11 cellular contexts compared by ENCODE assay signal in the genomic region with DNA sequence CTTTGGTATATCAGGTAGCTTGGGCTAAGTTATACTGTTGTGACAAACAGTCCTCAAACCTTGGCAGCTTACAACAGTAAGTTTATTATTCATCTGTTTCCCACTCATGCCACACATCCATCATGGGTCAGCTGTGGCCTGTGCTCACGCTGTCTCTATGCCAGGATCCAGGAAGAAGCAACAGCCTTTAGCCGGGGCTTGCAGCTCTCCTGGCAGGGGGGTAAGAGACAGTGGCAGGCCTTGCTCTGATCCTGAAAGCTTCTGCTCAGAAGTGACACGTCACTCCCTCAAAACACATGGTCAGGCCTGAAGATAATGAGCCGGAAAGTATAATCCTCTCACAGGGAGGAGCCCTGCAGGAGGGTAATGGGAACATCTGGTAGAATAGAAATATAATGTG.
A peak's percentile ranks its signal among the peaks of the same experiment; 100 is the strongest.
DNase-seq lines count a peak whose midpoint lies in the region; ATAC-seq and TF ChIP-seq lines count a peak whose summit lies in the region.
"Had no signal": no experiment of that assay in that cellular context is flagged by ENCODE, and none has a peak within 500 bp of the region (broad histone marks: within the 10 kb centered on the region; RNA-seq: fewer than 3 reads in every experiment).

No MANE protein-coding gene starts in this region.

- H3K4me1 Mint-ChIP-seq in stimulated activated memory B cell treated with anti-CD40 and anti-IgM and Interleukin-4, amounts not matched to agents 10 μg/mL and 1 μg/mL and 100 μg/mL, for 72 hours: peaks cover 18% of the 10 kb centered on the region

- H3K79me2 ChIP-seq in osteoblast (ENCODE audit: insufficient read depth, low read length): no peaks in the 10 kb centered on the region

- no peak overlapping the region for H3K4me2 ChIP-seq in osteoblast (ENCODE audit: insufficient read depth, low read length)

- H3K9me3 ChIP-seq in osteoblast (ENCODE audit: low read depth, low read length): no peaks in the 10 kb centered on the region

- H3K36me3 Mint-ChIP-seq in stimulated activated memory B cell treated with anti-CD40 and anti-IgM and Interleukin-4, amounts not matched to agents 10 μg/mL and 1 μg/mL and 100 μg/mL, for 72 hours: peaks cover 35% of the 10 kb centered on the region

- H3K4me3 Mint-ChIP-seq in stimulated activated memory B cell treated with anti-CD40 and anti-IgM and Interleukin-4, amounts not matched to agents 10 μg/mL and 1 μg/mL and 100 μg/mL, for 72 hours: no peak overlapping the region
- H3K4me3 Mint-ChIP-seq: activated naive CD8-positive, alpha-beta T cell treated with anti-CD3 and anti-CD28 coated beads, Interleukin-2, amount 50 U/mL, for 24 hours; T-helper 17 cell had no signal

- H3K4me1 ChIP-seq in osteoblast (ENCODE audit: insufficient read depth, low read length): no peaks in the 10 kb centered on the region

- H2AFZ ChIP-seq in osteoblast (ENCODE audit: low read length): no peak overlapping the region

- H3K36me3 ChIP-seq in osteoblast (ENCODE audit: insufficient read depth, low read length): no peaks in the 10 kb centered on the region

- H3K4me3 ChIP-seq in osteoblast (ENCODE audit: insufficient read depth, low read length): no peak overlapping the region

- ATAC-seq in stimulated activated memory B cell treated with anti-CD40 and anti-IgM and Interleukin-4, amounts not matched to agents 10 μg/mL and 1 μg/mL and 100 μg/mL, for 72 hours: no peak
- ATAC-seq: activated naive CD8-positive, alpha-beta T cell treated with anti-CD3 and anti-CD28 coated beads, Interleukin-2, amount 50 U/mL, for 24 hours; T-helper 17 cell had no signal

- TF ChIP-seq CTCF in osteoblast (IDR thresholded peaks at IDR 0.05; ENCODE audit: extremely low read depth, low read depth, low read length) (no peak), GM10266 (IDR thresholded peaks at IDR 0.05; ENCODE audit: control insufficient read depth, insufficient read depth, low read depth, missing control alignments) (no peak)

- no peak overlapping the region for H3K27ac ChIP-seq in osteoblast (ENCODE audit: low read depth, low read length)

- peaks cover 4% of the 10 kb centered on the region for H3K9me3 Mint-ChIP-seq in stimulated activated memory B cell treated with anti-CD40 and anti-IgM and Interleukin-4, amounts not matched to agents 10 μg/mL and 1 μg/mL and 100 μg/mL, for 72 hours
- H3K9me3 Mint-ChIP-seq: activated naive CD8-positive, alpha-beta T cell treated with anti-CD3 and anti-CD28 coated beads, Interleukin-2, amount 50 U/mL, for 24 hours had no signal

- no peaks in the 10 kb centered on the region for H3K27me3 ChIP-seq in osteoblast (ENCODE audit: insufficient read depth, low read length)

- H4K20me1 ChIP-seq in osteoblast (ENCODE audit: insufficient read depth, low read length): peaks cover 6% of the 10 kb centered on the region

- in situ Hi-C loops in G401 (cut with HindIII; ENCODE audit: low sequenced_read_pairs): no loop called here

- no peaks in the 10 kb centered on the region for H3K27me3 Mint-ChIP-seq in stimulated activated memory B cell treated with anti-CD40 and anti-IgM and Interleukin-4, amounts not matched to agents 10 μg/mL and 1 μg/mL and 100 μg/mL, for 72 hours
- H3K27me3 Mint-ChIP-seq: activated naive CD8-positive, alpha-beta T cell treated with anti-CD3 and anti-CD28 coated beads, Interleukin-2, amount 50 U/mL, for 24 hours; T-helper 17 cell had no signal

- DNase-seq in G401 (ENCODE audit: low spot score) (peak; percentile 53), NCI-H524 (lab: John Stamatoyannopoulos, UW) (peak; percentile 95 to 99), cerebellum (ENCODE audit: low spot score) (peak; percentile 11), osteoblast (ENCODE audit: insufficient read length, low spot score, missing footprints) (peak; percentile 45), iPS-NIHi11 (ENCODE audit: low spot score) (no peak), ecto neural progenitor cell (ENCODE audit: low spot score) (no peak), GM10266 (ENCODE audit: extremely low spot score) (no peak)
- DNase-seq: activated naive CD8-positive, alpha-beta T cell treated with anti-CD3 and anti-CD28 coated beads, Interleukin-2, amount 50 U/mL, for 24 hours; effector CD8-positive, alpha-beta T cell; T-helper 17 cell had no signal

- no peak overlapping the region for H3K27ac Mint-ChIP-seq in stimulated activated memory B cell treated with anti-CD40 and anti-IgM and Interleukin-4, amounts not matched to agents 10 μg/mL and 1 μg/mL and 100 μg/mL, for 72 hours
- H3K27ac Mint-ChIP-seq: activated naive CD8-positive, alpha-beta T cell treated with anti-CD3 and anti-CD28 coated beads, Interleukin-2, amount 50 U/mL, for 24 hours; T-helper 17 cell had no signal

Comparison
In these comparisons a context has a peak if more than half of its experiments do, and no peak if none do; other contexts are left out.
1. DNase-seq: peak in G401 (single experiment), NCI-H524 (2 of 2), cerebellum (single experiment) and osteoblast (single experiment); none in iPS-NIHi11 (single experiment), ecto neural progenitor cell (single experiment) and GM10266 (single experiment).